Comparison of ENCODE assay signal across 23 cellular contexts in the genomic region with DNA sequence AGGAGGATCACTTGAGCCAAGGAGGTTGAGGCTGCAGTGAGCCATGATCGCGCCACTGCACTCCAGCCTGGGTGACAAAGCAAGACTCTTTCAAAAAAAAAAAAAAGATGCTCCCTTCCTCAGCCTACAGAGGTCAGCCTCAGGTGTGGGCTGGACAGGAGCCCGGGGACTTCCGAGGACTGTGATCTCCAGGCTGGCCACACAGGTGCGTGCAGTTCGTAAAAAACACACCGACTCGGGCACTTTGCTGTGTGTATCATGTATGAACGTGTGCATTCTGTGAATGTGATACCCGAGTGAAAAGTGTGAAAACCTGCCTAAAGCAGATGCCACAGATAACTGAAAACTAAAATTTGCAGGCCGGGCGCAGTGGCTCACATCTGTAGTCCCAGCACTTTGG. TPM values are rescaled to one million over a fixed set of nuclear protein-coding genes. Genes with fewer than 3 reads are reported as not detected.
"Had no signal": no experiment of that assay in that cellular context is flagged by ENCODE, and none has a peak within 500 bp of the region (broad histone marks: within the 10 kb centered on the region; RNA-seq: fewer than 3 reads in every experiment).

No MANE protein-coding gene starts in this region.

- H3K9me3 ChIP-seq: SK-N-SH had no signal

- H3K27ac ChIP-seq: HL-60, KMS-11 had no signal

- H3K4me3 ChIP-seq: K562 had no signal

- H3K9ac ChIP-seq: KMS-11, SK-N-SH had no signal

- H3K9me2 ChIP-seq: SK-N-SH had no signal

- H3K27ac Mint-ChIP-seq: IgD-negative memory B cell had no signal

- ATAC-seq: K562, Panc1 had no signal

- DNase-seq: MV-4-11, NCI-H1048, NCI-H1105, NCI-H1417, NCI-H1436 treated with DMSO at 0.1 percent for 48 hours, NCI-H1694, NCI-H187 treated with DMSO at 0.1 percent for 48 hours, NCI-H2029 treated with DMSO at 0.1 percent for 48 hours, NCI-H2107, NCI-H2227 treated with DMSO at 0.1 percent for 48 hours, NCI-H524, NCI-H526 treated with DMSO at 0.1 percent for 48 hours, NCI-H748 treated with DMSO at 0.1 percent for 48 hours, SHP77, SK-N-SH, SW 1271 had no signal

- H3K27me3 Mint-ChIP-seq: IgD-negative memory B cell had no signal

- H3K4me2 ChIP-seq: KMS-11, SK-N-SH had no signal

- H3K9me3 Mint-ChIP-seq: IgD-negative memory B cell had no signal

RNA-seq across cellular contexts. Expression of gene CCDC27, which starts 8.4 kb away (rescaled TPM):
- total RNA-seq: MCF 10A, NCI-H460 had no signal

RNA-seq across cellular contexts. Expression of gene SMIM1, which starts 28.7 kb away (rescaled TPM):
- total RNA-seq: MCF 10A, NCI-H460 had no signal
